Comparison of ENCODE assay signal across 8 cellular contexts in genomic region chr4:22475311-22475646, GRCh38. TPM values are rescaled to one million over a fixed set of nuclear protein-coding genes. Genes with fewer than 3 reads are reported as not detected.
DNase-seq lines count a peak whose midpoint lies in the region; ATAC-seq, FAIRE-seq and TF ChIP-seq lines count a peak whose summit lies in the region.
"Not testable (repeated sequence)": the region's sequence is repeated elsewhere in the genome, so short reads cannot be mapped to it uniquely, and the experiment has no call there.
"Had no signal": no experiment of that assay in that cellular context is flagged by ENCODE, and none has a peak within 500 bp of the region (broad histone marks: within the 10 kb centered on the region; RNA-seq: fewer than 3 reads in every experiment).

No MANE protein-coding gene starts in this region.

- CTCF ChIA-PET in K562 (lab: Yijun Ruan, JAX; ENCODE audit: low intra/inter-chr PET ratio): not testable (repeated sequence)

- TF ChIP-seq RAD21 in K562 (CRISPR knock-in tag; conservative IDR thresholded peaks at IDR 0.05 in 1 of 2, IDR thresholded peaks at IDR 0.05 in 1 of 2): not testable (repeated sequence)

- not testable (repeated sequence) for H3K9me1 ChIP-seq in K562 (ENCODE audit: control insufficient read depth, insufficient read depth, low read length)

- peaks cover 23% of the 10 kb centered on the region for H3K4me1 Mint-ChIP-seq in osteocyte (ENCODE audit: unreplicated experiment)

- intact Hi-C loops in K562 (cut with micrococcal nuclease): not testable (repeated sequence)

- not testable (repeated sequence) for H3K9me3 ChIP-seq in HUES48 (ENCODE audit: control insufficient read depth, insufficient read depth, low read length); RWPE2 (ENCODE audit: severe bottlenecking); K562 (replicated peaks; ENCODE audit: control insufficient read depth, insufficient read depth, low read depth, low read length)

- ATAC-seq in RWPE2 (ENCODE audit: low read depth); K562: not testable (repeated sequence)

- DNase-seq in Daoy (ENCODE audit: low read depth): peak; percentile 13
- not testable (repeated sequence) for DNase-seq in RWPE2 (ENCODE audit: low spot score); epithelial cell of prostate (ENCODE audit: low read depth, low spot score); osteocyte (ENCODE audit: extremely low spot score, unreplicated experiment)
- DNase-seq in K562 (ENCODE audit: extremely low read depth in 1 of 4, low spot score in 3 of 4): peak in 1 of 4 experiments; percentile 8
- DNase-seq in left kidney (ENCODE audit: low read depth, low spot score): peak; percentile 32

- H3K9me3 Mint-ChIP-seq in osteocyte (ENCODE audit: unreplicated experiment): not testable (repeated sequence)

- not testable (repeated sequence) for BruUV-seq in K562 (replicated peaks; lab: Mats Ljungman, UMichigan)

- not testable (repeated sequence) for TF ChIP-seq CTCF in RWPE2 (IDR thresholded peaks at IDR 0.05; ENCODE audit: poor library complexity, severe bottlenecking); K562 (IDR thresholded peaks at IDR 0.05 in 2 of 3, conservative IDR thresholded peaks at IDR 0.05 in 1 of 3; ENCODE audit: insufficient read depth in 2 of 3, low read depth in 1 of 3, low read length in 3 of 3); osteocyte (IDR thresholded peaks at IDR 0.05)

- H2AFZ ChIP-seq in K562 (ENCODE audit: low read depth, low read length): 0 out of 2 replicates have a peak overlapping the region, but pooled peaks have one; percentile 32

- H3K79me2 ChIP-seq in K562 (ENCODE audit: control insufficient read depth, insufficient read depth, low read length): not testable (repeated sequence)

- H3K36me3 ChIP-seq in HUES48 (ENCODE audit: control insufficient read depth, insufficient read depth, low read length): peaks cover 27% of the 10 kb centered on the region
- H3K36me3 ChIP-seq in RWPE2 (ENCODE audit: low read depth); K562 (ENCODE audit: control insufficient read depth, insufficient read depth, low read length): not testable (repeated sequence)

- H3K4me1 ChIP-seq in HUES48 (ENCODE audit: control insufficient read depth, insufficient read depth, low read length): peaks cover 12% of the 10 kb centered on the region
- peaks cover 38% of the 10 kb centered on the region for H3K4me1 ChIP-seq in RWPE2 (ENCODE audit: insufficient read depth, poor library complexity, severe bottlenecking)
- not testable (repeated sequence) for H3K4me1 ChIP-seq in K562 (replicated peaks in 1 of 2; ENCODE audit: control insufficient read depth in 2 of 2, insufficient read depth in 2 of 2, low read length in 2 of 2)

- H3K4me3 Mint-ChIP-seq in osteocyte (ENCODE audit: unreplicated experiment): not testable (repeated sequence)

- TF ChIP-seq EP300 in K562 (IDR thresholded peaks at IDR 0.05; ENCODE audit: low read length): not testable (repeated sequence)

- POLR2A ChIA-PET in K562 (lab: Yijun Ruan, JAX): interaction anchor here (1.0 kb wide), 1 partner anchor 12 kb away, joined by 3 read pairs; no protein-coding TSS in a partner anchor

- not testable (repeated sequence) for H3K36me3 Mint-ChIP-seq in osteocyte (ENCODE audit: unreplicated experiment)

- H3K27ac ChIP-seq in HUES48 (ENCODE audit: low read depth, low read length) (peak overlapping the region; percentile 89), RWPE2 (ENCODE audit: poor library complexity, severe bottlenecking) (peak overlapping the region; percentile 73), epithelial cell of prostate (peak overlapping the region; percentile 85)
- not testable (repeated sequence) for H3K27ac ChIP-seq in K562 (ENCODE audit: extremely low read depth, low read depth, low read length)

- not testable (repeated sequence) for H4K20me1 ChIP-seq in K562 (replicated peaks; ENCODE audit: control insufficient read depth, insufficient read depth, low read length)

- H3K9ac ChIP-seq in HUES48 (ENCODE audit: low read depth, low read length); K562 (ENCODE audit: insufficient read depth in 1 of 2, low read depth in 2 of 2, low read length in 2 of 2): not testable (repeated sequence)

- peak overlapping the region; percentile 58 for H3K27ac Mint-ChIP-seq in osteocyte (ENCODE audit: unreplicated experiment)

- 1% methylated on average over 14 of the region's 16 CpGs for WGBS in K562 (ENCODE audit: insufficient coverage, low coverage, missing lambda C conversion rate)

- H3K4me3 ChIP-seq in HUES48 (ENCODE audit: low read depth, low read length); RWPE2 (ENCODE audit: severe bottlenecking); K562: not testable (repeated sequence)

- not testable (repeated sequence) for FAIRE-seq in K562 (lab: Jason Lieb, UNC)

- not testable (repeated sequence) for H3K27me3 ChIP-seq in HUES48 (ENCODE audit: control insufficient read depth, insufficient read depth, low read length); RWPE2 (ENCODE audit: insufficient read depth, poor library complexity, severe bottlenecking); K562 (ENCODE audit: control insufficient read depth in 2 of 2, insufficient read depth in 2 of 2, low read length in 2 of 2)

- H3K27me3 Mint-ChIP-seq in osteocyte (ENCODE audit: unreplicated experiment): not testable (repeated sequence)

- not testable (repeated sequence) for H3K4me2 ChIP-seq in K562 (ENCODE audit: insufficient read depth, low read length)

- in situ Hi-C loops in K562 (cut with MboI): not testable (repeated sequence)

- TF ChIP-seq POLR2A in K562 (conservative IDR thresholded peaks at IDR 0.05): not testable (repeated sequence)

TF ChIP-seq in K562, 482 proteins besides CTCF, POLR2A, EP300 and RAD21:
- TF ChIP-seq ATF1 (CRISPR knock-in tag; IDR thresholded peaks at IDR 0.05): not testable (repeated sequence)
- TF ChIP-seq ATF1 (tag; IDR thresholded peaks at IDR 0.05) (peak; percentile 58; the same call in 1 of the 2 replicates), EGR1 (conservative IDR thresholded peaks at IDR 0.05) (0 out of 2 replicates have a peak, but pooled peaks have one; percentile 25)
TF ChIP-seq in K562: peak in this region for 2; not testable (repeated sequence) for 480.

RNA-seq across cellular contexts. Expression of gene ADGRA3, which starts 40.6 kb away (rescaled TPM):
- 13.6 and 19.4 TPM in 2 replicates for total RNA-seq in Daoy (2014; rRNA removed; shearing (Covaris generic))
- 1.7 and 2.2 TPM in 2 replicates for total RNA-seq in K562 (2011; cell fraction: chromatin; rRNA removed; ENCODE audit: low replicate concordance)
- total RNA-seq in K562 (2011; cell fraction: nucleolus; rRNA removed): 0.66 and 1.0 TPM in 2 replicates
- 0.51 and 1.7 TPM in 2 replicates for total RNA-seq in K562 (2011; cell fraction: nucleoplasm; rRNA removed)
- 0.12 TPM in 1 of 2 replicates, not detected in the other for total RNA-seq in K562 (2014; rRNA removed)
- 0.19 and 0.33 TPM in 2 replicates for total RNA-seq in K562 (2014; rRNA removed; fragmentation: Illumina TruSeq; extraction: Trizol)
- total RNA-seq in K562 (2015; rRNA removed; fragmentation: Illumina TruSeq; extraction: Trizol): 0.11 and 0.22 TPM in 2 replicates
- total RNA-seq in K562 (2021): 0.35 and 0.51 TPM in 2 replicates
- 0.09 and 2.3 TPM in 2 replicates for polyA plus RNA-seq in K562 (2011; rRNA removed)
- 0.04 and 0.91 TPM in 2 replicates for polyA plus RNA-seq in K562 (2011; cell fraction: cytosol; rRNA removed)
- 0.14 and 2.1 TPM in 2 replicates for polyA plus RNA-seq in K562 (2011; cell fraction: nucleus; rRNA removed)
- polyA plus RNA-seq in K562 (2012): 0.07 and 0.13 TPM in 2 replicates
- 0.10 TPM in 1 of 2 replicates, not detected in the other for polyA plus RNA-seq in K562 (2014; fragmentation: Illumina TruSeq; extraction: Trizol)
- polyA plus RNA-seq in K562 (2014; fragmentation: Nextera tagmentation; extraction: Ambion mirVana): under 1 TPM in 1 of 2 experiments, not detected in 1; 0.06 TPM
- 0.12 TPM in 1 of 2 replicates, not detected in the other for polyA plus RNA-seq in K562 (2014; rRNA removed)
- 0.30 and 7.2 TPM in 2 replicates for polyA minus RNA-seq in K562 (2011; rRNA and poly(A)+ RNA removed)
- 0.57 and 3.9 TPM in 2 replicates for polyA minus RNA-seq in K562 (2011; cell fraction: cytosol; rRNA and poly(A)+ RNA removed)
- polyA minus RNA-seq in K562 (2011; cell fraction: nucleus; rRNA and poly(A)+ RNA removed): 0.33 and 2.7 TPM in 2 replicates
- total RNA-seq in osteocyte: 32.2 and 34.0 TPM in 2 replicates
- polyA plus RNA-seq: CD14-positive monocyte had no signal
